24 cellular contexts compared by ENCODE assay signal in genomic region chr3:154522031-154522430, GRCh38.
"Had no signal": no experiment of that assay in that cellular context is flagged by ENCODE, and none has a peak within 500 bp of the region (broad histone marks: within the 10 kb centered on the region; RNA-seq: fewer than 3 reads in every experiment).

No MANE protein-coding gene starts in this region.

- H3K4me3 ChIP-seq: ascending aorta, coronary artery, dorsolateral prefrontal cortex had no signal

- H3K4me1 ChIP-seq: ascending aorta had no signal

- H3K27me3 ChIP-seq: ascending aorta, dorsolateral prefrontal cortex had no signal

- H3K9me3 ChIP-seq: ascending aorta had no signal

- DNase-seq: activated CD4-positive, alpha-beta memory T cell treated with anti-CD3 and anti-CD28 coated beads, Interleukin-2, amount 10 ng/mL, durations not matched to agents 7 days and 5 days; activated CD4-positive, alpha-beta T cell treated with anti-CD3 and anti-CD28 coated beads for 1 hour; activated CD4-positive, alpha-beta T cell treated with anti-CD3 and anti-CD28 coated beads for 4 hours; activated CD4-positive, alpha-beta T cell treated with anti-CD3 and anti-CD28 coated beads, Interleukin-2, amount 10 ng/mL, durations not matched to agents 7 days and 5 days; activated CD4-positive, alpha-beta T cell treated with anti-CD3 and anti-CD28 coated beads, Interleukin-2, amount 50 U/mL, for 4 hours; activated CD8-positive, alpha-beta memory T cell treated with anti-CD3 and anti-CD28 coated beads, Interleukin-2, amount 50 U/mL, for 48 hours; activated gamma-delta T cell; activated naive CD4-positive, alpha-beta T cell; activated naive CD4-positive, alpha-beta T cell treated with anti-CD3 and anti-CD28 coated beads, Interleukin-2, amount 50 U/mL, for 16 hours; activated T-cell treated with anti-CD3 and anti-CD28 coated beads for 4 hours; activated T-cell treated with anti-CD3 and anti-CD28 coated beads, Interleukin-2, amount 50 U/mL, for 24 hours; activated T-cell treated with anti-CD3 and anti-CD28 coated beads, Interleukin-2, amount 50 U/mL, for 72 hours; dorsolateral prefrontal cortex; effector memory CD4-positive, alpha-beta T cell; endodermal cell; foreskin fibroblast; head of caudate nucleus; T-helper 1 cell; T-helper 17 cell; T1000 had no signal

- H3K36me3 ChIP-seq: ascending aorta had no signal

- ATAC-seq: activated T-cell treated with anti-CD3 and anti-CD28 coated beads, Interleukin-2, amount 50 U/mL, for 72 hours; esophagus mucosa; T-helper 17 cell; WTC11 had no signal

- H3K27ac ChIP-seq: ascending aorta, coronary artery, dorsolateral prefrontal cortex had no signal
